ENCODE assay signal across 16 cellular contexts in genomic region chr17:29977836-29978235, GRCh38. TPM values are rescaled to one million over a fixed set of nuclear protein-coding genes. Genes with fewer than 3 reads are reported as not detected.
DNase-seq lines count a peak whose midpoint lies in the region; ATAC-seq, FAIRE-seq and TF ChIP-seq lines count a peak whose summit lies in the region.
"Had no signal": no experiment of that assay in that cellular context is flagged by ENCODE, and none has a peak within 500 bp of the region (broad histone marks: within the 10 kb centered on the region; RNA-seq: fewer than 3 reads in every experiment).

No MANE protein-coding gene starts in this region.

- no peaks in the 10 kb centered on the region for H3K36me3 Mint-ChIP-seq in MCF 10A (ENCODE audit: insufficient read depth, unreplicated experiment)

- POLR2A ChIA-PET in MCF 10A (lab: Yijun Ruan, JAX), result interaction anchor here (0.6 to 1.0 kb wide), 3 partner anchors 12 to 386 kb away, joined by 3 read pairs; partner anchors contain the start of gene SSH2

- H3K4me3 Mint-ChIP-seq in MCF 10A (ENCODE audit: unreplicated experiment), result no peak overlapping the region
- H3K4me3 Mint-ChIP-seq: activated T-helper 17 cell treated with anti-CD3 and anti-CD28 coated beads, Interleukin-2, amount 50 U/mL, for 72 hours; neural crest cell had no signal

- H3K4me1 ChIP-seq in breast epithelium (no peaks in the 10 kb centered on the region), pancreas (no peaks in the 10 kb centered on the region), upper lobe of left lung (no peaks in the 10 kb centered on the region)
- H3K4me1 ChIP-seq: esophagus muscularis mucosa had no signal

- peak; percentile 57 for DNase-seq in MCF 10A (ENCODE audit: unreplicated experiment)
- no peak for DNase-seq in breast epithelium (ENCODE audit: low spot score in 2 of 2)
- peak; percentile 50 for DNase-seq in NCI-H69 (lab: John Stamatoyannopoulos, UW)
- peak; percentile 65 for DNase-seq in fibroblast of pulmonary artery (ENCODE audit: low read depth)
- DNase-seq in activated CD8-positive, alpha-beta memory T cell treated with anti-CD3 and anti-CD28 coated beads, Interleukin-2, amount 50 U/mL, for 4 hours, result no peak
- DNase-seq in activated CD4-positive, alpha-beta T cell treated with anti-CD3 and anti-CD28 coated beads, Interleukin-2, amount 50 U/mL, for 48 hours, result no peak
- DNase-seq in pancreas, result no peak
- DNase-seq in upper lobe of left lung, result no peak
- DNase-seq: activated CD4-positive, alpha-beta T cell treated with anti-CD3 and anti-CD28 coated beads, Interleukin-2, amount 50 U/mL, for 4 hours; dermis blood vessel endothelial cell; MM.1S; stimulated activated naive CD4-positive, alpha-beta T cell had no signal

- TF ChIP-seq CTCF in MCF 10A (IDR thresholded peaks at IDR 0.05; ENCODE audit: unreplicated experiment), result no peak
- no peak for TF ChIP-seq CTCF in breast epithelium (IDR thresholded peaks at IDR 0.05)
- no peak for TF ChIP-seq CTCF in fibroblast of pulmonary artery (IDR thresholded peaks at IDR 0.05; ENCODE audit: low read length, missing control alignments)
- no peak for TF ChIP-seq CTCF in pancreas (IDR thresholded peaks at IDR 0.05)
- no peak for TF ChIP-seq CTCF in upper lobe of left lung (IDR thresholded peaks at IDR 0.05)

- H3K27ac ChIP-seq in breast epithelium, result no peak overlapping the region
- no peak overlapping the region for H3K27ac ChIP-seq in pancreas
- no peak overlapping the region for H3K27ac ChIP-seq in upper lobe of left lung
- H3K27ac ChIP-seq: esophagus muscularis mucosa, SK-N-MC had no signal

- no peak for TF ChIP-seq EP300 in upper lobe of left lung (IDR thresholded peaks at IDR 0.05)

- H3K9me3 ChIP-seq in breast epithelium (no peaks in the 10 kb centered on the region), pancreas (no peaks in the 10 kb centered on the region), upper lobe of left lung (no peaks in the 10 kb centered on the region)
- H3K9me3 ChIP-seq: esophagus muscularis mucosa had no signal

- FAIRE-seq in pancreas (lab: Jason Lieb, UNC), result no peak

- no TSS peak for BruUV-seq in MCF 10A (replicated peaks; lab: Mats Ljungman, UMichigan)

- WGBS in pancreas, 2 donors, result 64 to 69% methylated on average over 1 of the region's 1 CpG
- WGBS in upper lobe of left lung, 2 donors, result 63 to 76% methylated on average over 1 of the region's 1 CpG

- H3K27ac Mint-ChIP-seq in MCF 10A (ENCODE audit: low read depth, unreplicated experiment), result no peak overlapping the region
- H3K27ac Mint-ChIP-seq: activated T-helper 17 cell treated with anti-CD3 and anti-CD28 coated beads, Interleukin-2, amount 50 U/mL, for 72 hours had no signal

- H3K27me3 ChIP-seq in breast epithelium (no peaks in the 10 kb centered on the region), pancreas (no peaks in the 10 kb centered on the region), upper lobe of left lung (no peaks in the 10 kb centered on the region)
- H3K27me3 ChIP-seq: esophagus muscularis mucosa had no signal

- no peaks in the 10 kb centered on the region for H3K4me1 Mint-ChIP-seq in MCF 10A (ENCODE audit: insufficient read depth, unreplicated experiment)
- H3K4me1 Mint-ChIP-seq: activated T-helper 17 cell treated with anti-CD3 and anti-CD28 coated beads, Interleukin-2, amount 50 U/mL, for 72 hours; neural crest cell had no signal

- H3K27me3 Mint-ChIP-seq in MCF 10A (ENCODE audit: insufficient read depth, unreplicated experiment), result no peaks in the 10 kb centered on the region
- H3K27me3 Mint-ChIP-seq: activated T-helper 17 cell treated with anti-CD3 and anti-CD28 coated beads, Interleukin-2, amount 50 U/mL, for 72 hours had no signal

- TF ChIP-seq POLR2A in breast epithelium (IDR thresholded peaks at IDR 0.05), result no peak
- no peak for TF ChIP-seq POLR2A in upper lobe of left lung (IDR thresholded peaks at IDR 0.05)

- CTCF ChIA-PET in MCF 10A (lab: Yijun Ruan, JAX), result interaction anchor here (0.6 to 1.1 kb wide), 4 partner anchors 13 to 126 kb away, joined by 3 to 4 read pairs (median 3); no protein-coding TSS in a partner anchor

- no peak overlapping the region for H3K4me3 ChIP-seq in breast epithelium
- no peak overlapping the region for H3K4me3 ChIP-seq in fibroblast of pulmonary artery (replicated peaks; ENCODE audit: low read depth, low read length)
- H3K4me3 ChIP-seq in pancreas, result no peak overlapping the region
- no peak overlapping the region for H3K4me3 ChIP-seq in upper lobe of left lung
- H3K4me3 ChIP-seq: esophagus muscularis mucosa, SK-N-MC had no signal

- no peaks in the 10 kb centered on the region for H3K9me3 Mint-ChIP-seq in MCF 10A (ENCODE audit: unreplicated experiment)
- H3K9me3 Mint-ChIP-seq: activated T-helper 17 cell treated with anti-CD3 and anti-CD28 coated beads, Interleukin-2, amount 50 U/mL, for 72 hours; neural crest cell had no signal

- H3K36me3 ChIP-seq in breast epithelium (no peaks in the 10 kb centered on the region), pancreas (no peaks in the 10 kb centered on the region), upper lobe of left lung (no peaks in the 10 kb centered on the region)
- H3K36me3 ChIP-seq: esophagus muscularis mucosa had no signal

- ATAC-seq in pancreas (no peak), upper lobe of left lung (ENCODE audit: low FRiP score in 2 of 2) (no peak)
- ATAC-seq: activated T-helper 17 cell treated with anti-CD3 and anti-CD28 coated beads, Interleukin-2, amount 50 U/mL, for 72 hours had no signal

- intact Hi-C loops in MCF 10A (cut with micrococcal nuclease) (no loop called here), breast epithelium (cut with DNase I; ENCODE audit: low total_unique reads) (no loop called here), pancreas (cut with DNase I) (no loop called here)

RNA-seq across cellular contexts. Expression of gene EFCAB5, which starts 36.4 kb away (rescaled TPM):
- total RNA-seq in MCF 10A (2022) (0.10 and 0.96 TPM in 2 replicates), breast epithelium (under 1 TPM in 2 of 3 donors, not detected in 1; 0.29 to 0.80 TPM), pancreas (under 1 TPM in 5 of 6 donors, not detected in 1; 0.09 to 0.47 (median 0.38) TPM), upper lobe of left lung (1 to 10 TPM in 3 of 6 donors, under 1 TPM in 3; 0.22 to 7.3 (median 1.0) TPM)
- polyA plus RNA-seq in pancreas, result under 1 TPM; 0.11 to 0.54 TPM

RNA-seq across cellular contexts. Expression of gene SSH2, which starts 47.8 kb away (rescaled TPM):
- total RNA-seq in MCF 10A (2022), result 19.3 and 21.9 TPM in 2 replicates
- 10 to 100 TPM; 23.0 to 64.2 (median 25.9) TPM for total RNA-seq in breast epithelium
- 10 to 100 TPM in 4 of 6 donors, 1 to 10 TPM in 2; 8.4 to 19.1 (median 10.3) TPM for total RNA-seq in pancreas
- polyA plus RNA-seq in pancreas, result 10 to 100 TPM in 1 of 2 donors, 1 to 10 TPM in 1; 10.0 to 11.1 TPM
- total RNA-seq in upper lobe of left lung, result 10 to 100 TPM; 55.4 to 82.9 (median 67.8) TPM

Comparison
In these comparisons a context has a peak if more than half of its experiments do, and no peak if none do; other contexts are left out.
1. DNase-seq: peak in MCF 10A (single experiment), NCI-H69 (single experiment) and fibroblast of pulmonary artery (single experiment); none in breast epithelium (0 of 2), activated CD8-positive, alpha-beta memory T cell treated with anti-CD3 and anti-CD28 coated beads, Interleukin-2, amount 50 U/mL, for 4 hours (single experiment), activated CD4-positive, alpha-beta T cell treated with anti-CD3 and anti-CD28 coated beads, Interleukin-2, amount 50 U/mL, for 48 hours (0 of 2), pancreas (0 of 6) and upper lobe of left lung (0 of 2).